ENCODE assay signal across 21 cellular contexts in the genomic region with DNA sequence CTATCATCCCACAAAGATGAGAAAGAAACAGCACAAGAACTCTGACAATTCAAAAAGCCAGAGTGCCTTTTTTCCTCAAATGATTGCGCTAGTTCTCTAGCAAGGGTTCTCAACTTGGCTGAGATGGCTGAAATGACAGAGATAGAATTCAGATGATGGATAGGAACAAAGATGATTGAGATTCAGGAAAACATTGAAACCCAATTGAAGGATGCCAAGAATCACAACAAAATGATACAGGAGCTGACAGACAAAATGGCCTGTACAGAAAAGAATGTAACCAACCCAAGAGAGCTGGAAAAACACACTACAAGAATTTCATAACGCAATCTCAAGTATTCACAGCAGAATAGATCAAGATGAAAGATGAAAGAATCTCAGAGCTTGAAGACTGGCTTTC. TPM values are rescaled to one million over a fixed set of nuclear protein-coding genes. Genes with fewer than 3 reads are reported as not detected.
A peak's percentile ranks its signal among the peaks of the same experiment; 100 is the strongest.
DNase-seq lines count a peak whose midpoint lies in the region; ATAC-seq and TF ChIP-seq lines count a peak whose summit lies in the region.
"Had no signal": no experiment of that assay in that cellular context is flagged by ENCODE, and none has a peak within 500 bp of the region (broad histone marks: within the 10 kb centered on the region; RNA-seq: fewer than 3 reads in every experiment).

No MANE protein-coding gene starts in this region.

- no peak for ATAC-seq in HG03045 (IDR thresholded peaks at IDR 0.05; ENCODE audit: unreplicated experiment)
- ATAC-seq: A549, GM12878 had no signal

- no peak overlapping the region for H3K4me3 ChIP-seq in AG10803 (ENCODE audit: low read length)
- H3K4me3 ChIP-seq in fibroblast of villous mesenchyme (ENCODE audit: low read depth, low read length) = no peak overlapping the region
- H3K4me3 ChIP-seq in skeletal muscle cell (ENCODE audit: low read depth, low read length) = no peak overlapping the region
- H3K4me3 ChIP-seq: A549, BLaER1, GM12878 had no signal

- TF ChIP-seq CTCF in AG10803 (conservative IDR thresholded peaks at IDR 0.05; ENCODE audit: low read length) = no peak
- no peak for TF ChIP-seq CTCF in fibroblast of villous mesenchyme (IDR thresholded peaks at IDR 0.05; ENCODE audit: insufficient read depth, low read depth, low read length)

- DNase-seq in AG10803 (ENCODE audit: low read depth) (peak; percentile 18), fibroblast of villous mesenchyme (ENCODE audit: low read depth) (peak; percentile 38), skeletal muscle cell (ENCODE audit: low read depth) (peak; percentile 4)
- DNase-seq in stimulated activated CD4-positive, alpha-beta T cell treated with anti-CD3 and anti-CD28 coated beads, Interleukin-1b, Interleukin-23, amount 100 ng/mL, for 48 hours = no peak
- DNase-seq: BE2C; C1 segment of cervical spinal cord; CD4-positive, alpha-beta memory T cell; CD4-positive, CD25-positive, alpha-beta regulatory T cell; CD8-positive, alpha-beta memory T cell; COR-L47; DMS 273 treated with DMSO at 0.1 percent for 48 hours; DMS153; DMS53; DMS79; DND-41; EL; GDM1 had no signal

RNA-seq across cellular contexts. Expression of a gene that starts 51.7 kb away (rescaled TPM):
- total RNA-seq in fibroblast of villous mesenchyme = 2.6 and 4.3 TPM in 2 replicates
